ENCODE assay signal across 24 cellular contexts in genomic region chr13:79508224-79508961, GRCh38. TPM values are rescaled to one million over a fixed set of nuclear protein-coding genes. Genes with fewer than 3 reads are reported as not detected.
DNase-seq lines count a peak whose midpoint lies in the region; ATAC-seq and TF ChIP-seq lines count a peak whose summit lies in the region.
"Had no signal": no experiment of that assay in that cellular context is flagged by ENCODE, and none has a peak within 500 bp of the region (broad histone marks: within the 10 kb centered on the region; RNA-seq: fewer than 3 reads in every experiment).

No MANE protein-coding gene starts in this region.

- H3K4me3 ChIP-seq in SK-N-SH (ENCODE audit: low read depth in 2 of 2, low read length in 1 of 2) (no peak overlapping the region), GM23248 (no peak overlapping the region), fibroblast of villous mesenchyme (ENCODE audit: low read depth, low read length) (no peak overlapping the region)
- H3K4me3 ChIP-seq: pancreas had no signal

- peak overlapping the region; percentile 9 for H3K4me3 Mint-ChIP-seq in activated T-helper 17 cell treated with anti-CD3 and anti-CD28 coated beads, Interleukin-2, amount 50 U/mL, for 72 hours
- H3K4me3 Mint-ChIP-seq in immature natural killer cell = no peak overlapping the region
- H3K4me3 Mint-ChIP-seq: CD14-positive monocyte; central memory CD8-positive, alpha-beta T cell; dendritic cell treated with granulocyte-macrophage colony-stimulating factor and Interleukin-4, amounts not matched to agents 40 ng/mL and 50 ng/mL, for 4 days; neural crest cell; type B pancreatic cell had no signal

- no peak overlapping the region for H3K27ac ChIP-seq in SK-N-SH (ENCODE audit: low read depth in 2 of 2, low read length in 1 of 2)
- no peak overlapping the region for H3K27ac ChIP-seq in GM23248
- H3K27ac ChIP-seq: 22Rv1, pancreas had no signal

- peaks cover 43% of the 10 kb centered on the region for H3K4me1 Mint-ChIP-seq in activated T-helper 17 cell treated with anti-CD3 and anti-CD28 coated beads, Interleukin-2, amount 50 U/mL, for 72 hours
- H3K4me1 Mint-ChIP-seq in immature natural killer cell = peaks cover 2 to 5% of the 10 kb centered on the region in 2 donors

- DNase-seq in SK-N-SH (no peak), GM23248 (peak; percentile 11), fibroblast of villous mesenchyme (ENCODE audit: low read depth) (peak; percentile 26), immature natural killer cell (no peak), H4 (ENCODE audit: low spot score) (no peak)
- DNase-seq: activated CD4-positive, alpha-beta T cell treated with anti-CD3 and anti-CD28 coated beads, Interleukin-2, amount 50 U/mL, for 1 hour; DMS79; HCEC 1CT; KG1; mammary epithelial cell; NCI-H146; NCI-H446 treated with DMSO at 0.1 percent for 48 hours; pancreas; right cardiac atrium; stimulated activated CD4-positive, alpha-beta T cell treated with anti-CD3 and anti-CD28 coated beads, Interleukin-2, amount 100 ng/mL, for 24 hours had no signal

- 95% methylated on average over 6 of the region's 6 CpGs for WGBS in SK-N-SH (ENCODE audit: low lambda C conversion rate)
- WGBS in GM23248 (ENCODE audit: low coverage in 1 of 2, low lambda C conversion rate in 2 of 2, missing lambda C conversion rate in 2 of 2), 2 experiments = 83 to 87% methylated on average over 6 of the region's 6 CpGs

- no peaks in the 10 kb centered on the region; the same call in 1 of the 2 replicates for H4K20me1 ChIP-seq in SK-N-SH (ENCODE audit: insufficient read depth)
- H4K20me1 ChIP-seq in GM23248 (ENCODE audit: insufficient read depth) = peaks cover 22% of the 10 kb centered on the region

- TF ChIP-seq CTCF in SK-N-SH (IDR thresholded peaks at IDR 0.05) (no peak), fibroblast of villous mesenchyme (IDR thresholded peaks at IDR 0.05; ENCODE audit: insufficient read depth, low read depth, low read length) (no peak)

- H3K9me2 ChIP-seq in SK-N-SH (no peaks in the 10 kb centered on the region), GM23248 (ENCODE audit: insufficient read depth) (no peaks in the 10 kb centered on the region)

- H3K9me3 ChIP-seq in SK-N-SH (no peaks in the 10 kb centered on the region), GM23248 (ENCODE audit: low read depth) (no peaks in the 10 kb centered on the region)
- H3K9me3 ChIP-seq: pancreas had no signal

- no peak for ATAC-seq in SK-N-SH treated with all-trans-retinoic acid at 6 μM for 48 hours
- no peak for ATAC-seq in activated T-helper 17 cell treated with anti-CD3 and anti-CD28 coated beads, Interleukin-2, amount 50 U/mL, for 72 hours (replicated peaks)
- ATAC-seq in HG03520 (IDR thresholded peaks at IDR 0.05; ENCODE audit: unreplicated experiment) = no peak
- ATAC-seq: pancreas, right cardiac atrium had no signal

- H3K4me1 ChIP-seq in SK-N-SH (ENCODE audit: control insufficient read depth in 1 of 2, insufficient read depth in 2 of 2, low read depth in 1 of 2, low read length in 1 of 2) (no peaks in the 10 kb centered on the region; a peak in 1 of 4 replicates), GM23248 (ENCODE audit: insufficient read depth) (peaks cover 5% of the 10 kb centered on the region)

- H3K36me3 ChIP-seq in SK-N-SH (replicated peaks in 1 of 2; ENCODE audit: control insufficient read depth in 1 of 2, insufficient read depth in 2 of 2, low read length in 1 of 2) = peaks cover 0 to 5% of the 10 kb centered on the region in 2 experiments
- H3K36me3 ChIP-seq in GM23248 (ENCODE audit: low read depth) = no peaks in the 10 kb centered on the region
- H3K36me3 ChIP-seq: pancreas had no signal

- H3K27ac Mint-ChIP-seq in activated T-helper 17 cell treated with anti-CD3 and anti-CD28 coated beads, Interleukin-2, amount 50 U/mL, for 72 hours = no peak overlapping the region
- H3K27ac Mint-ChIP-seq in immature natural killer cell = peak overlapping the region in 1 of 6 donors; percentile 54
- H3K27ac Mint-ChIP-seq: CD14-positive monocyte; dendritic cell treated with granulocyte-macrophage colony-stimulating factor and Interleukin-4, amounts not matched to agents 40 ng/mL and 50 ng/mL, for 4 days; type B pancreatic cell had no signal

- H3F3A ChIP-seq in SK-N-SH (replicated peaks; ENCODE audit: insufficient read depth) (no peaks in the 10 kb centered on the region), GM23248 (ENCODE audit: insufficient read depth) (no peaks in the 10 kb centered on the region)

- in situ Hi-C loops in GM23248 (cut with MboI) = no loop called here

- H3K36me3 Mint-ChIP-seq in activated T-helper 17 cell treated with anti-CD3 and anti-CD28 coated beads, Interleukin-2, amount 50 U/mL, for 72 hours (ENCODE audit: low read depth) = peaks cover 37% of the 10 kb centered on the region
- H3K36me3 Mint-ChIP-seq in immature natural killer cell = peaks cover 0 to 6% (median 6%) of the 10 kb centered on the region in 3 donors
- H3K36me3 Mint-ChIP-seq: CD14-positive monocyte had no signal

- POLR2A ChIA-PET in SK-N-SH (lab: Yijun Ruan, JAX) = no interaction called here

- H3K9ac ChIP-seq in SK-N-SH (no peak overlapping the region), GM23248 (no peak overlapping the region)

- H3K9me3 Mint-ChIP-seq in activated T-helper 17 cell treated with anti-CD3 and anti-CD28 coated beads, Interleukin-2, amount 50 U/mL, for 72 hours = no peaks in the 10 kb centered on the region
- H3K9me3 Mint-ChIP-seq in immature natural killer cell = no peaks in the 10 kb centered on the region
- H3K9me3 Mint-ChIP-seq: central memory CD8-positive, alpha-beta T cell; dendritic cell treated with granulocyte-macrophage colony-stimulating factor and Interleukin-4, amounts not matched to agents 40 ng/mL and 50 ng/mL, for 4 days; neural crest cell; type B pancreatic cell had no signal

- H3K4me2 ChIP-seq in SK-N-SH = no peak overlapping the region
- no peak overlapping the region for H3K4me2 ChIP-seq in GM23248 (ENCODE audit: unreplicated experiment)

- no peaks in the 10 kb centered on the region for H3K27me3 Mint-ChIP-seq in activated T-helper 17 cell treated with anti-CD3 and anti-CD28 coated beads, Interleukin-2, amount 50 U/mL, for 72 hours
- no peaks in the 10 kb centered on the region for H3K27me3 Mint-ChIP-seq in immature natural killer cell (ENCODE audit: low read depth in 3 of 3)
- H3K27me3 Mint-ChIP-seq: central memory CD8-positive, alpha-beta T cell; type B pancreatic cell had no signal

- CTCF ChIA-PET in SK-N-SH (lab: Yijun Ruan, JAX) = no interaction called here

- H3K79me2 ChIP-seq in SK-N-SH (ENCODE audit: insufficient read depth) = peaks cover 23% of the 10 kb centered on the region
- peaks cover 96% of the 10 kb centered on the region for H3K79me2 ChIP-seq in GM23248 (ENCODE audit: insufficient read depth)

- H3K27me3 ChIP-seq in SK-N-SH (ENCODE audit: insufficient read depth) (no peaks in the 10 kb centered on the region), GM23248 (replicated peaks; ENCODE audit: insufficient read depth) (no peaks in the 10 kb centered on the region)
- H3K27me3 ChIP-seq: pancreas had no signal

- TF ChIP-seq EP300 in SK-N-SH (IDR thresholded peaks at IDR 0.05; ENCODE audit: borderline replicate concordance in 1 of 2, low read depth in 1 of 2, low read length in 1 of 2) = no peak

- TF ChIP-seq RAD21 in SK-N-SH (IDR thresholded peaks at IDR 0.05; ENCODE audit: low read length) = no peak

- H2AFZ ChIP-seq in SK-N-SH (ENCODE audit: low read depth) (no peak overlapping the region), GM23248 (no peak overlapping the region)

TF ChIP-seq in SK-N-SH treated with all-trans-retinoic acid at 6 μM for 48 hours, 23 proteins besides CTCF, POLR2A, EP300 and RAD21:
- TF ChIP-seq RARB (CRISPR knock-in tag; IDR thresholded peaks at IDR 0.05) (no peak), SNAI2 (CRISPR knock-in tag; IDR thresholded peaks at IDR 0.05) (0 out of 2 replicates have a peak, but pooled peaks have one; percentile 19), CSDC2 (CRISPR knock-in tag; IDR thresholded peaks at IDR 0.05) (0 out of 2 replicates have a peak, but pooled peaks have one; percentile 52), ZFP3 (CRISPR knock-in tag; IDR thresholded peaks at IDR 0.05) (0 out of 2 replicates have a peak, but pooled peaks have one; percentile 25), ZFP30 (CRISPR knock-in tag; IDR thresholded peaks at IDR 0.05) (no peak)

TF ChIP-seq in SK-N-SH, 30 proteins besides CTCF, POLR2A, EP300 and RAD21:
- TF ChIP-seq JUND (IDR thresholded peaks at IDR 0.05) (no peak), YY1 (IDR thresholded peaks at IDR 0.05; ENCODE audit: low read depth) (no peak), MEF2A (IDR thresholded peaks at IDR 0.05; ENCODE audit: borderline replicate concordance, low read depth) (no peak), NFIC (IDR thresholded peaks at IDR 0.05; ENCODE audit: borderline replicate concordance) (no peak), TCF12 (IDR thresholded peaks at IDR 0.05) (no peak)
TF ChIP-seq in SK-N-SH: peak in this region for 0.

RNA-seq across cellular contexts. Expression of gene NDFIP2, which starts 27.4 kb away (rescaled TPM):
- 21.4 and 25.5 TPM in 2 replicates for polyA plus RNA-seq in SK-N-SH (2012; rRNA removed)
- polyA plus RNA-seq in SK-N-SH (2012; cell fraction: cytosol; rRNA removed) = 28.9 and 33.1 TPM in 2 replicates
- 10.2 and 18.6 TPM in 2 replicates for polyA plus RNA-seq in SK-N-SH (2012; cell fraction: nucleus; rRNA removed)
- total RNA-seq in GM23248 (2014; rRNA removed; shearing (Covaris generic)) = 95.5 and 98.1 TPM in 2 replicates
- 109 and 114 TPM in 2 replicates for polyA plus RNA-seq in GM23248 (2016; fragmentation: Nextera tagmentation; extraction: Ambion mirVana)
- total RNA-seq in activated T-helper 17 cell treated with anti-CD3 and anti-CD28 coated beads, Interleukin-2, amount 50 U/mL, for 72 hours = 100 to 1,000 TPM in 1 of 2 donors, 10 to 100 TPM in 1; 80.6 to 129 TPM
- 60.6 and 131 TPM in 2 replicates for total RNA-seq in fibroblast of villous mesenchyme
- 1 to 10 TPM; 2.6 to 6.1 (median 5.6) TPM for polyA plus RNA-seq in immature natural killer cell
- total RNA-seq in H4 (2014; rRNA removed; shearing (Covaris generic)) = 22.8 and 28.4 TPM in 2 replicates
- polyA plus RNA-seq: CD14-positive monocyte had no signal

Comparison
In these comparisons a context has a peak if more than half of its experiments do, and no peak if none do; other contexts are left out.
1. DNase-seq: peak in GM23248 (single experiment) and fibroblast of villous mesenchyme (single experiment); none in SK-N-SH (single experiment), immature natural killer cell (0 of 3) and H4 (single experiment).